ENCODE assay signal across 10 cellular contexts in genomic region chr10:660413-660979, GRCh38. TPM values are rescaled to one million over a fixed set of nuclear protein-coding genes. Genes with fewer than 3 reads are reported as not detected.
A peak's percentile ranks its signal among the peaks of the same experiment; 100 is the strongest.
DNase-seq lines count a peak whose midpoint lies in the region; ATAC-seq lines count a peak whose summit lies in the region.
"Had no signal": no experiment of that assay in that cellular context is flagged by ENCODE, and none has a peak within 500 bp of the region (broad histone marks: within the 10 kb centered on the region; RNA-seq: fewer than 3 reads in every experiment).

No MANE protein-coding gene starts in this region.

- H2AFZ ChIP-seq in neuron (ENCODE audit: low read depth, low read length) = no peak overlapping the region

- no peaks in the 10 kb centered on the region for H3K36me3 ChIP-seq in neuron (ENCODE audit: insufficient read depth, low read length)

- ATAC-seq in Right ventricle myocardium inferior (peak; percentile 65), HG03457 (IDR thresholded peaks at IDR 0.05; ENCODE audit: unreplicated experiment) (no peak)

- DNase-seq in Right ventricle myocardium inferior (ENCODE audit: missing footprints) (no peak), cardiac septum (ENCODE audit: low spot score) (no peak), fibroblast of peridontal ligament (ENCODE audit: extremely low read depth) (peak; percentile 26), NCI-H82 treated with DMSO at 0.1 percent for 48 hours (lab: John Stamatoyannopoulos, UW; ENCODE audit: unreplicated experiment) (no peak), islet precursor cell (no peak), NCI-H2196 (lab: John Stamatoyannopoulos, UW; ENCODE audit: unreplicated experiment) (no peak)
- DNase-seq: activated T-cell treated with anti-CD3 and anti-CD28 coated beads for 4 hours, NCI-H1105 had no signal

- intact Hi-C loops in Right ventricle myocardium inferior (cut with DNase I) = loop anchor here (2.0 kb wide), 1 partner anchor 36 kb away; no protein-coding TSS in a partner anchor
- intact Hi-C loops in cardiac septum (cut with DNase I) = no loop called here

- no peaks in the 10 kb centered on the region for H3K9me3 ChIP-seq in neuron (ENCODE audit: low read length)

- H3K27me3 ChIP-seq in neuron (ENCODE audit: insufficient read depth, low read length) = no peaks in the 10 kb centered on the region

- peak overlapping the region; percentile 29 for H3K4me3 ChIP-seq in neuron (ENCODE audit: low read length)

- H3K4me1 ChIP-seq in neuron (ENCODE audit: insufficient read depth, low read length) = peaks cover 55% of the 10 kb centered on the region

RNA-seq across cellular contexts. Expression of gene DIP2C, which starts 29.0 kb away (rescaled TPM):
- total RNA-seq in Right ventricle myocardium inferior (28.3 TPM), cardiac septum (28.8 TPM)
